Comparison of ENCODE assay signal across 23 cellular contexts in the genomic region with DNA sequence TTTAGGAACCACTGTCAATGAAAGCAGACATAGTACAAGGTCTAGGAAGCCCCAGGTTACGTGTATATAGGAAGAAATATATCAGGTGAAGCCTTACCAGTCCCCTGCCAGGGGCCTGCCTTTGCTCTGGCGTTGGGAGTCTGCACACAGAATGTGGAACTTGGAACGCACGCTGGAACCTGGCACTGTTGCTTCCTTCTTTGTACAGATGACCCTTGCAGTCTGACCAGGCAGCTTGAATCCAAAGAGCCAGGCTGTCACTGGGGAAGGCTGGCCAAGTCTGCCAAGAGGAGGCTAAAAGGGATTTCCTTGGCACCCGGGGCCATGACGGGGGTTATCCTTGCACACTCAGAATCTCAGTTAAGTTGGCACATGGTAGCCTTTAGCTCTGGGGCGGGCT.
DNase-seq lines count a peak whose midpoint lies in the region; ATAC-seq and TF ChIP-seq lines count a peak whose summit lies in the region.
"Had no signal": no experiment of that assay in that cellular context is flagged by ENCODE, and none has a peak within 500 bp of the region (broad histone marks: within the 10 kb centered on the region; RNA-seq: fewer than 3 reads in every experiment).

No MANE protein-coding gene starts in this region.

- 0 out of 2 replicates have a peak overlapping the region, but pooled peaks have one; percentile 13 for H3K27ac ChIP-seq in RWPE1
- H3K27ac ChIP-seq: ovary, tibial nerve had no signal

- DNase-seq in CD1c-positive myeloid dendritic cell (ENCODE audit: extremely low spot score) (peak; percentile 59), RWPE1 (ENCODE audit: low spot score) (no peak), head of caudate nucleus (peak in 30 of 42 donors; percentile 11 to 70 (median 40)), medulla oblongata (ENCODE audit: extremely low spot score) (peak; percentile 72), GF-D8 (lab: John Stamatoyannopoulos, UW) (no peak), cortex of kidney (lab: John Stamatoyannopoulos, UW) (no peak)
- no peak for DNase-seq in stimulated activated CD4-positive, alpha-beta T cell treated with anti-CD3 and anti-CD28 coated beads, Interleukin-12 subunit alpha, Interleukin-12 subunit beta, amount 100 ng/mL, for 4 hours
- DNase-seq: activated CD4-positive, alpha-beta T cell treated with anti-CD3 and anti-CD28 coated beads for 48 hours; activated gamma-delta T cell; activated naive CD8-positive, alpha-beta T cell treated with anti-CD3 and anti-CD28 coated beads for 36 hours; activated T-cell treated with anti-CD3 and anti-CD28 coated beads, Interleukin-2, amount 50 U/mL, for 4 hours; dermis blood vessel endothelial cell; endodermal cell; HCEC 1CT; mesendoderm; NCI-H1417 treated with DMSO at 0.1 percent for 48 hours; NCI-H2029 treated with DMSO at 0.1 percent for 48 hours; NCI-H345; ovary; stimulated activated CD4-positive, alpha-beta T cell treated with anti-CD3 and anti-CD28 coated beads, Interleukin-4, amount 100 ng/mL, for 1 hour; T-cell had no signal

- POLR2A ChIA-PET in RWPE1 (lab: Yijun Ruan, JAX; ENCODE audit: low non-redundant PET) = no interaction called here

- TF ChIP-seq CTCF in RWPE1 (conservative IDR thresholded peaks at IDR 0.05; ENCODE audit: low read depth) = no peak

- intact Hi-C loops in head of caudate nucleus (cut with DNase I) = no loop called here

- CTCF ChIA-PET in RWPE1 (lab: Yijun Ruan, JAX) = no interaction called here

- ATAC-seq in GM18873 (IDR thresholded peaks at IDR 0.05; ENCODE audit: low FRiP score, unreplicated experiment) = no peak
- ATAC-seq: activated T-cell treated with anti-CD3 and anti-CD28 coated beads, Interleukin-2, amount 50 U/mL, for 4 hours; T-cell had no signal

Comparison
In these comparisons a context has a peak if more than half of its experiments do, and no peak if none do; other contexts are left out.
1. DNase-seq: peak in CD1c-positive myeloid dendritic cell (single experiment), head of caudate nucleus (30 of 42) and medulla oblongata (single experiment); none in RWPE1 (single experiment), GF-D8 (single experiment), cortex of kidney (single experiment) and stimulated activated CD4-positive, alpha-beta T cell treated with anti-CD3 and anti-CD28 coated beads, Interleukin-12 subunit alpha, Interleukin-12 subunit beta, amount 100 ng/mL, for 4 hours (single experiment).